Comparison of ENCODE assay signal across 8 cellular contexts in the genomic region with DNA sequence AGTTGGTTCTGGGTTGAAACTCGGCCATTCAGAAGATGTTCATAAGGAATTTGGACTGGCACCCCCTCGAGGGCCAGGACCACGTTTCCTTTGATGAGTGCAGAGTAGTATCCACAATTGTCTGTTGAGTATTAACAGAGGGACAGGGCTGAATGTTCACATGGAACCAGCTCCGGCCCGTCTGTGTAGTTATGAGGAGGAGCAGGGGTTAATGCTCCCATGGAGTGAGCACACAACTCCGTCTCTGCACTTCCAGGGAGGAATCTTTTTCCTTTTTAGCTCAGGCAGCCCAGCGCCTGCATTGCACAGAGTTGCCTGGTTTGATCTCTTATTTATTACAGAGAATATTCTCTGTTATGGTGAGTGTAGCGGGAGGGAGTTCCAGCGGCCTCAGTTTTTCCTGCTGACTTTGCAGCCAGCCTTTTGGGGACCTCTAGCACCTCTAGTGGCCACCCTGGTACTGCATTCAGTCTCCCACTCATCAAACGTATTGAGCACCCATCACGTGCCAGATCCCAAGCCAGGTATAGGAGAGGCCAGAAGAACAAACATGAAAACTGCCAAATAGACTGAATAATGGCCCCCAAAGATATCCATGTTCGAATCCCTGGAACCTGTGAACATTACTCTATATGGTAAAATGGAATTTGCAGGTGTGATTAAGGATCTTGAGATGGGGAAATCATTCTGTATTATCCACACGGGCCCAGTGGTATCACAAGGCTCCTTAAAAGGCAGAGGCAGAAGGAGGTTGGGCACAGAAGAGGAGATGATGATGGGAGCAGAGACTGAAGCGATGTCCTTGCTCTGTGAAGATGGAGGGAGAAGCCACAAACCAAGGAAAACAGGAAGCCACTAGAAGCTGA.
DNase-seq lines count a peak whose midpoint lies in the region; ATAC-seq, FAIRE-seq and TF ChIP-seq lines count a peak whose summit lies in the region.

No MANE protein-coding gene starts in this region.

- no peaks in the 10 kb centered on the region for H3K9me3 Mint-ChIP-seq in activated naive CD4-positive, alpha-beta T cell treated with anti-CD3 and anti-CD28 coated beads, Interleukin-2, amount 50 U/mL, for 72 hours

- H3K27ac ChIP-seq in SJSA1 = no peak overlapping the region
- no peak overlapping the region for H3K27ac ChIP-seq in cardiac muscle cell
- H3K27ac ChIP-seq in prostate gland = no peak overlapping the region
- no peak overlapping the region for H3K27ac ChIP-seq in aorta (ENCODE audit: low read depth in 1 of 2, low read length in 2 of 2)

- ATAC-seq in activated naive CD4-positive, alpha-beta T cell treated with anti-CD3 and anti-CD28 coated beads, Interleukin-2, amount 50 U/mL, for 72 hours = peak; percentile 55 to 66
- ATAC-seq in aorta (ENCODE audit: low FRiP score) = peak; percentile 53
- no peak for ATAC-seq in GM18519 (IDR thresholded peaks at IDR 0.05; ENCODE audit: low FRiP score, unreplicated experiment)

- intact Hi-C loops in prostate gland (cut with DNase I) (no loop called here), aorta (cut with DNase I) (loop anchor here in 1 of 2 donors (2.0 kb wide), 1 partner anchor 74 kb away; no protein-coding TSS in a partner anchor)

- no peak for TF ChIP-seq POLR2A in prostate gland (IDR thresholded peaks at IDR 0.05)

- H3K9me3 ChIP-seq in SJSA1 (replicated peaks) (no peaks in the 10 kb centered on the region), cardiac muscle cell (ENCODE audit: low read depth) (no peaks in the 10 kb centered on the region), prostate gland (no peaks in the 10 kb centered on the region), aorta (ENCODE audit: control insufficient read depth, low read length) (no peaks in the 10 kb centered on the region)

- no peaks in the 10 kb centered on the region for H3K4me1 ChIP-seq in SJSA1 (replicated peaks)
- H3K4me1 ChIP-seq in cardiac muscle cell (ENCODE audit: low read depth) = no peaks in the 10 kb centered on the region
- H3K4me1 ChIP-seq in prostate gland (replicated peaks) = no peaks in the 10 kb centered on the region
- no peaks in the 10 kb centered on the region for H3K4me1 ChIP-seq in aorta (ENCODE audit: control insufficient read depth in 1 of 2, insufficient read depth in 2 of 2, low read length in 2 of 2)

- H3K27ac Mint-ChIP-seq in activated naive CD4-positive, alpha-beta T cell treated with anti-CD3 and anti-CD28 coated beads, Interleukin-2, amount 50 U/mL, for 72 hours = no peak overlapping the region

- peaks cover 36% of the 10 kb centered on the region for H3K27me3 ChIP-seq in SJSA1 (replicated peaks)
- H3K27me3 ChIP-seq in cardiac muscle cell = no peaks in the 10 kb centered on the region
- no peaks in the 10 kb centered on the region for H3K27me3 ChIP-seq in prostate gland (replicated peaks; ENCODE audit: insufficient read depth)
- no peaks in the 10 kb centered on the region for H3K27me3 ChIP-seq in aorta (ENCODE audit: control insufficient read depth in 1 of 2, insufficient read depth in 2 of 2, low read length in 1 of 2)

- peak; percentile 85 for FAIRE-seq in D721Med (lab: Jason Lieb, UNC)

- TF ChIP-seq CTCF in D721Med (IDR thresholded peaks at IDR 0.05; ENCODE audit: insufficient read depth, missing control alignments) (peak; percentile 68), cardiac muscle cell (IDR thresholded peaks at IDR 0.05; ENCODE audit: low read depth, low read length) (peak; percentile 97), prostate gland (IDR thresholded peaks at IDR 0.05) (peak; percentile 39 to 50 (median 46))

- H3K36me3 Mint-ChIP-seq in activated naive CD4-positive, alpha-beta T cell treated with anti-CD3 and anti-CD28 coated beads, Interleukin-2, amount 50 U/mL, for 72 hours = no peaks in the 10 kb centered on the region

- 45% methylated on average over 14 of the region's 14 CpGs for WGBS in prostate gland
- WGBS in aorta, 2 donors = 34 to 36% methylated on average over 14 of the region's 14 CpGs

- no peaks in the 10 kb centered on the region for H3K36me3 ChIP-seq in SJSA1
- H3K36me3 ChIP-seq in cardiac muscle cell = no peaks in the 10 kb centered on the region
- H3K36me3 ChIP-seq in prostate gland = no peaks in the 10 kb centered on the region
- H3K36me3 ChIP-seq in aorta (ENCODE audit: control insufficient read depth in 1 of 2, insufficient read depth in 2 of 2, low read length in 1 of 2) = no peaks in the 10 kb centered on the region

- no peak for DNase-seq in D721Med (ENCODE audit: insufficient read length, low spot score)
- DNase-seq in Kasumi-1 (lab: John Stamatoyannopoulos, UW) = peak; percentile 52 to 63
- DNase-seq in SJSA1 (ENCODE audit: low read depth in 1 of 2, low spot score in 2 of 2) = peak; percentile 10 to 63
- peak; percentile 61 to 74 for DNase-seq in activated naive CD4-positive, alpha-beta T cell treated with anti-CD3 and anti-CD28 coated beads, Interleukin-2, amount 50 U/mL, for 72 hours (ENCODE audit: low spot score in 2 of 2)
- DNase-seq in cardiac muscle cell (ENCODE audit: low read depth in 1 of 2, low spot score in 1 of 2) = peak; percentile 59 to 63
- DNase-seq in prostate gland (ENCODE audit: low spot score) = peak; percentile 17
- DNase-seq in aorta = peak; percentile 66 to 85

- no peak overlapping the region for H3K4me3 ChIP-seq in SJSA1
- H3K4me3 ChIP-seq in cardiac muscle cell = no peak overlapping the region
- no peak overlapping the region for H3K4me3 ChIP-seq in prostate gland
- no peak overlapping the region for H3K4me3 ChIP-seq in aorta (ENCODE audit: low read length in 2 of 2)

Comparison
In these comparisons a context has a peak if more than half of its experiments do, and no peak if none do; other contexts are left out.
1. CTCF ChIP-seq: peak in every context shown above with its lines; median percentile 97 in cardiac muscle cell; 68 in D721Med; 46 in prostate gland.